Comparison of ENCODE assay signal across 7 cellular contexts in the genomic region with DNA sequence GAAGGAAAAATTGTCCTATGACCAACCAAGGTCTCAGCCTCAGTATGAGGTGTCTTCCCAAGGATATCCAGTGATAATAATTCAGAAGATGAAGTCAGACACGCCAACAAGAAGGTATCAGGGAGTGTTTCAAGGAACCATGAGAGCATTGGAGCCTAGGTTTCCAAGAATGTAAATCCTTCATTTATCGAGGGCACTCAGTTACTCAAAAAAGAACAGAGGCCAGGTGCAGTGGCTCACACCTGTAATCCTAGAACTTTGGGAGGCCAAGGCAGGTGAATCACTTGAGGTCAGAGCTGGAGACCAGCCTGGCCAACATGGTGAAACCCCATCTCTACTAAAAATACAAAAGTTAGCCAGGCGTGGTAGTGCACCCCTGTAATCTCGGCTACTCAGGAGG.
"Had no signal": no experiment of that assay in that cellular context is flagged by ENCODE, and none has a peak within 500 bp of the region (broad histone marks: within the 10 kb centered on the region; RNA-seq: fewer than 3 reads in every experiment).

No MANE protein-coding gene starts in this region.

- H3K9me3 Mint-ChIP-seq: HFFc6, IgD-negative memory B cell had no signal

- H3K4me1 ChIP-seq: HAP-1 had no signal

- H3K36me3 Mint-ChIP-seq: IgD-negative memory B cell had no signal

- H3K9me3 ChIP-seq: HAP-1 had no signal

- H3K36me3 ChIP-seq: HAP-1 had no signal

- H3K4me3 ChIP-seq: HAP-1 had no signal

- H3K4me1 Mint-ChIP-seq: IgD-negative memory B cell had no signal

- H3K27ac ChIP-seq: HL-60 had no signal

- DNase-seq: GOT3, H7, HFFc6, KBM-7 had no signal

- H3K4me3 Mint-ChIP-seq: HFFc6, IgD-negative memory B cell had no signal
